ENCODE assay signal across 7 cellular contexts in the genomic region with DNA sequence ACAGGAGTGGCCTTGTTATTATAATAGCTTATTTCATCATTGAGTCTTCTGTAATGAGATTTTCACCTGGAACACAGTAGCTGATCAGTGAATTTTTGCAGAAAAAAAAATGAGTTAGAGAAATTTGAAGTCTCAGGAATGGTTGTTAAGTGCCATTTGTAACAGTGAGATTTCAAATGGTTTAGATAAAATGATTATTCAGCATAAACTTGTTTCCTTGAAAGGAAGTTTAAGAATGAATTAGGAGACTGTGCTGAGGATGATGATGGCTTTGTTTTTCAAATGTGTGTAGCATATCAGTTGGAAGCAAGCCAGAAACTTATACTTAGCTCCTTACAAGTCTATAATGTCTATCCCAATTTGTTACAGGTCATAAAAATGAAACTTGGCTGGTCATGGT.
"Had no signal": no experiment of that assay in that cellular context is flagged by ENCODE, and none has a peak within 500 bp of the region (broad histone marks: within the 10 kb centered on the region; RNA-seq: fewer than 3 reads in every experiment).

No MANE protein-coding gene starts in this region.

- H3K4me2 ChIP-seq: GM23338 had no signal

- H3K4me3 ChIP-seq: GM23338, HAP-1 had no signal

- ATAC-seq: GM23338, HCT116 had no signal

- H3K27ac ChIP-seq: HL-60 had no signal

- DNase-seq: H7, HFFc6, KG1 had no signal

- H3K9me3 ChIP-seq: HAP-1 had no signal

- H3K4me1 ChIP-seq: HAP-1 had no signal

- H3K36me3 ChIP-seq: HAP-1 had no signal
